8 cellular contexts compared by ENCODE assay signal in the genomic region with DNA sequence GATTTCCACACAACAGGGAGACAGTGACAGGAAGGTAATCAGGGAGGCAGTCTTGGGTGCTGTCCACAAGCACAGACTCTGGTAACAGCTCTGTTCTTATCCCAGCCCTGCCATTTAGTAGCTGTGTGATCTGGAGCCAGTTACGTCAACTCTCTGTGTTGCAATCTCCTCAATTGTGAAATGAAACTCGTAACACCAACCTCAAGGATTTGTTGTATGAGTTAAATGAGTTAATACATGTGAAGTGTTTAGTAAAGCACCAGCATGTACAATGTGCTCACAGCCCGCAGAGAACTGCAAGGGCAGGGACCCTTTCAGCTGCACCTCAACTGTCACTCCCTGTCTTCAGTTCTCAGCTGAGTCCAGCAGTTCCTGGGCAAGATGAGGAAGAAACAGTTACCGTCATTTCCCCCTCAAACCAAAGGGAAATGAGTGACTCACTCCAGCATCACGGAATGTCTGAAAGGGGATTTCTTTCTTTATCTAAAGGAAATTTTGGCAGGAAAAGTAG. TPM values are rescaled to one million over a fixed set of nuclear protein-coding genes. Genes with fewer than 3 reads are reported as not detected.
A peak's percentile ranks its signal among the peaks of the same experiment; 100 is the strongest.
DNase-seq lines count a peak whose midpoint lies in the region; ATAC-seq and TF ChIP-seq lines count a peak whose summit lies in the region.

No MANE protein-coding gene starts in this region.

- no peaks in the 10 kb centered on the region for H3K4me1 ChIP-seq in ascending aorta
- peaks cover 0 to 17% of the 10 kb centered on the region in 2 donors for H3K4me1 ChIP-seq in left lung

- TF ChIP-seq CTCF in ascending aorta (IDR thresholded peaks at IDR 0.05) (no peak), left lung (IDR thresholded peaks at IDR 0.05) (no peak), GM13977 (IDR thresholded peaks at IDR 0.05; ENCODE audit: extremely low read depth, insufficient read depth, missing control alignments) (no peak)

- no peak overlapping the region for H3K4me3 ChIP-seq in ascending aorta
- no peak overlapping the region for H3K4me3 ChIP-seq in left lung

- H3K27me3 ChIP-seq in ascending aorta: no peaks in the 10 kb centered on the region
- H3K27me3 ChIP-seq in left lung: no peaks in the 10 kb centered on the region

- no peaks in the 10 kb centered on the region for H3K9me3 ChIP-seq in ascending aorta
- no peaks in the 10 kb centered on the region for H3K9me3 ChIP-seq in left lung

- H3K36me3 ChIP-seq in ascending aorta (no peaks in the 10 kb centered on the region), left lung (no peaks in the 10 kb centered on the region)

- peak in 2 of 3 donors; percentile 1 to 3 for DNase-seq in stimulated activated CD4-positive, alpha-beta T cell treated with anti-CD3 and anti-CD28 coated beads, TNF-alpha, amount 100 ng/mL, for 48 hours (ENCODE audit: low read depth in 3 of 3)
- no peak for DNase-seq in stimulated activated CD4-positive, alpha-beta T cell treated with anti-CD3 and anti-CD28 coated beads, Interleukin-2, amount 100 ng/mL, for 48 hours
- DNase-seq in ascending aorta (ENCODE audit: low spot score in 2 of 2) (peak; percentile 33 to 78), left lung (peak in 1 of 2 donors; percentile 54), GM13977 (ENCODE audit: low spot score) (no peak)
- DNase-seq in activated effector memory CD4-positive, alpha-beta T cell treated with Interleukin-2 at 50 U/mL for 16 hours: no peak

- intact Hi-C loops in ascending aorta (cut with DNase I) (no loop called here), left lung (cut with DNase I) (no loop called here)

- ATAC-seq in left lung: peak; percentile 92
- ATAC-seq in HG03025 (IDR thresholded peaks at IDR 0.05; ENCODE audit: low FRiP score, unreplicated experiment): no peak
- ATAC-seq in GM19351 (IDR thresholded peaks at IDR 0.05; ENCODE audit: unreplicated experiment): no peak

- peak overlapping the region; percentile 29 to 42 for H3K27ac ChIP-seq in ascending aorta
- peak overlapping the region; percentile 28 to 69 for H3K27ac ChIP-seq in left lung

- in situ Hi-C loops in GM13977 (cut with MboI; ENCODE audit: low pct_unique_long_range_greater_than_20kb, low sequenced_read_pairs, unreplicated experiment): no loop called here

RNA-seq across cellular contexts. Expression of gene MB21D2, which starts 39.8 kb away (rescaled TPM):
- 0.11 TPM for total RNA-seq in ascending aorta
- total RNA-seq in left lung: 1 to 10 TPM; 3.2 to 4.1 TPM

Comparison
In these comparisons a context has a peak if more than half of its experiments do, and no peak if none do; other contexts are left out.
1. DNase-seq: peak in stimulated activated CD4-positive, alpha-beta T cell treated with anti-CD3 and anti-CD28 coated beads, TNF-alpha, amount 100 ng/mL, for 48 hours (2 of 3) and ascending aorta (2 of 2); none in stimulated activated CD4-positive, alpha-beta T cell treated with anti-CD3 and anti-CD28 coated beads, Interleukin-2, amount 100 ng/mL, for 48 hours (0 of 2), GM13977 (single experiment) and activated effector memory CD4-positive, alpha-beta T cell treated with Interleukin-2 at 50 U/mL for 16 hours (single experiment).